ENCODE assay signal across 8 cellular contexts in genomic region chr16:28140788-28141618, GRCh38.
A peak's percentile ranks its signal among the peaks of the same experiment; 100 is the strongest.
DNase-seq lines count a peak whose midpoint lies in the region; ATAC-seq and TF ChIP-seq lines count a peak whose summit lies in the region.

No MANE protein-coding gene starts in this region.

- ATAC-seq in HG03457 (IDR thresholded peaks at IDR 0.05; ENCODE audit: unreplicated experiment), result peak; percentile 56
- peak; percentile 74 to 79 for ATAC-seq in activated CD4-positive, CD25-positive, alpha-beta regulatory T cell treated with anti-CD3 and anti-CD28 coated beads, Interleukin-2, amount 50 U/mL, for 24 hours

- DNase-seq in activated gamma-delta T cell treated with Interleukin-2 at 50 U/mL for 16 hours (peak; percentile 69), activated gamma-delta T cell (lab: John Stamatoyannopoulos, UW) (no peak), erythroblast (lab: John Stamatoyannopoulos, UW) (peak; percentile 20 to 38), cerebellar cortex (ENCODE audit: low spot score) (no peak), DMS79 treated with DMSO at 0.1 percent for 48 hours (lab: John Stamatoyannopoulos, UW) (no peak)
- DNase-seq in stimulated activated CD8-positive, alpha-beta memory T cell treated with anti-CD3 and anti-CD28 coated beads, Interleukin-15, amount 100 ng/mL, for 4 hours (ENCODE audit: low read depth in 2 of 2), result peak; percentile 21 to 30

- TF ChIP-seq POLR2A in erythroblast (IDR thresholded peaks at IDR 0.05; ENCODE audit: low read length), result no peak

Comparison
In these comparisons a context has a peak if more than half of its experiments do, and no peak if none do; other contexts are left out.
1. DNase-seq: peak in activated gamma-delta T cell treated with Interleukin-2 at 50 U/mL for 16 hours (single experiment), erythroblast (2 of 2) and stimulated activated CD8-positive, alpha-beta memory T cell treated with anti-CD3 and anti-CD28 coated beads, Interleukin-15, amount 100 ng/mL, for 4 hours (2 of 2); none in activated gamma-delta T cell (single experiment), cerebellar cortex (single experiment) and DMS79 treated with DMSO at 0.1 percent for 48 hours (single experiment).